ENCODE assay signal across 20 cellular contexts in genomic region chr12:109443794-109444193, GRCh38. TPM values are rescaled to one million over a fixed set of nuclear protein-coding genes. Genes with fewer than 3 reads are reported as not detected.
DNase-seq lines count a peak whose midpoint lies in the region; ATAC-seq and TF ChIP-seq lines count a peak whose summit lies in the region.
"Had no signal": no experiment of that assay in that cellular context is flagged by ENCODE, and none has a peak within 500 bp of the region (broad histone marks: within the 10 kb centered on the region; RNA-seq: fewer than 3 reads in every experiment).

No MANE protein-coding gene starts in this region.

- no peak for TF ChIP-seq CTCF in smooth muscle cell (IDR thresholded peaks at IDR 0.05; ENCODE audit: borderline replicate concordance, insufficient read depth, poor library complexity, severe bottlenecking)

- H3K9me3 ChIP-seq in adipocyte (ENCODE audit: control insufficient read depth, low read length) = no peaks in the 10 kb centered on the region
- H3K9me3 ChIP-seq in right cardiac atrium (ENCODE audit: control insufficient read depth, low read length) = no peaks in the 10 kb centered on the region
- H3K9me3 ChIP-seq in smooth muscle cell (replicated peaks; ENCODE audit: low read depth) = no peaks in the 10 kb centered on the region
- H3K9me3 ChIP-seq: SK-N-SH had no signal

- ATAC-seq in right cardiac atrium = peak; percentile 70 to 80
- ATAC-seq in GM21360 (IDR thresholded peaks at IDR 0.05; ENCODE audit: unreplicated experiment) = no peak
- ATAC-seq: GM23338 had no signal

- H2AFZ ChIP-seq in smooth muscle cell (ENCODE audit: low read depth) = no peak overlapping the region
- H2AFZ ChIP-seq: GM23338 had no signal

- no peak overlapping the region for H3K4me2 ChIP-seq in smooth muscle cell
- H3K4me2 ChIP-seq: GM23338, SK-N-SH had no signal

- WGBS in right cardiac atrium = 65% methylated on average over 5 of the region's 5 CpGs
- 98% methylated on average over 5 of the region's 5 CpGs for WGBS in smooth muscle cell (ENCODE audit: low lambda C conversion rate)

- intact Hi-C loops in right cardiac atrium (cut with DNase I) = no loop called here

- H3F3A ChIP-seq in smooth muscle cell (ENCODE audit: low read depth) = peaks cover 5% of the 10 kb centered on the region

- H3K4me3 ChIP-seq in adipocyte (ENCODE audit: low read length) = no peak overlapping the region
- no peak overlapping the region for H3K4me3 ChIP-seq in right cardiac atrium (ENCODE audit: low read length)
- no peak overlapping the region for H3K4me3 ChIP-seq in smooth muscle cell
- H3K4me3 ChIP-seq: coronary artery, GM23338 had no signal

- H3K27ac ChIP-seq in right cardiac atrium (ENCODE audit: low read length) (peak overlapping the region; percentile 9), smooth muscle cell (ENCODE audit: low read depth) (peak overlapping the region; percentile 15)
- H3K27ac ChIP-seq: epithelial cell of prostate had no signal

- DNase-seq in NCI-H1105 treated with DMSO at 0.1 percent for 48 hours (lab: John Stamatoyannopoulos, UW) (peak; percentile 42), adipocyte (ENCODE audit: low read depth) (peak; percentile 29), right cardiac atrium (no peak), smooth muscle cell (lab: John Stamatoyannopoulos, UW; ENCODE audit: unreplicated experiment) (no peak), amygdala (lab: John Stamatoyannopoulos, UW) (no peak), NCI-H2196 (lab: John Stamatoyannopoulos, UW; ENCODE audit: unreplicated experiment) (no peak)
- DNase-seq: activated CD4-positive, alpha-beta T cell treated with anti-CD3 and anti-CD28 coated beads for 4 hours; activated CD8-positive, alpha-beta memory T cell treated with anti-CD3 and anti-CD28 coated beads, Interleukin-2, amount 50 U/mL, for 48 hours; activated naive CD4-positive, alpha-beta T cell; mammary epithelial cell; MM.1S; NCI-H187; NCI-H526 treated with DMSO at 0.1 percent for 48 hours; retina; SK-N-SH; stimulated activated CD4-positive, alpha-beta T cell treated with anti-CD3 and anti-CD28 coated beads, Interleukin-1b, Interleukin-23, amount 100 ng/mL, for 48 hours had no signal

- peaks cover 17% of the 10 kb centered on the region for H4K20me1 ChIP-seq in smooth muscle cell (ENCODE audit: low read depth)

- H3K79me2 ChIP-seq in smooth muscle cell (ENCODE audit: low read depth) = peaks cover 9% of the 10 kb centered on the region

- H3K27me3 ChIP-seq in adipocyte (replicated peaks; ENCODE audit: control insufficient read depth, insufficient read depth, low read length) (no peaks in the 10 kb centered on the region), right cardiac atrium (ENCODE audit: control insufficient read depth, insufficient read depth) (no peaks in the 10 kb centered on the region), smooth muscle cell (ENCODE audit: low read depth) (no peaks in the 10 kb centered on the region)

- peaks cover 19% of the 10 kb centered on the region for H3K36me3 ChIP-seq in adipocyte (ENCODE audit: control insufficient read depth, insufficient read depth, low read length, severe bottlenecking)
- no peaks in the 10 kb centered on the region for H3K36me3 ChIP-seq in smooth muscle cell (ENCODE audit: low read depth)

- H3K4me1 ChIP-seq in adipocyte (ENCODE audit: control insufficient read depth, insufficient read depth, low read length) (peaks cover 68% of the 10 kb centered on the region), right cardiac atrium (ENCODE audit: control insufficient read depth, insufficient read depth, low read length) (peaks cover 4% of the 10 kb centered on the region), smooth muscle cell (ENCODE audit: low read depth) (no peaks in the 10 kb centered on the region)

- H3K9ac ChIP-seq in adipocyte (ENCODE audit: low read length) (peak overlapping the region; percentile 39), smooth muscle cell (ENCODE audit: low read depth) (no peak overlapping the region)
- H3K9ac ChIP-seq: SK-N-SH had no signal

RNA-seq across cellular contexts. Expression of gene KCTD10, which starts 33.3 kb away (rescaled TPM):
- total RNA-seq in right cardiac atrium = 10 to 100 TPM; 28.3 to 76.9 (median 32.9) TPM
- 16.5 TPM for polyA plus RNA-seq in right cardiac atrium
- 89.7 and 111 TPM in 2 replicates for total RNA-seq in smooth muscle cell
- polyA plus RNA-seq in smooth muscle cell = 63.7 and 79.6 TPM in 2 replicates

RNA-seq across cellular contexts. Expression of gene UBE3B, which starts 33.6 kb away (rescaled TPM):
- total RNA-seq in right cardiac atrium = 10 to 100 TPM; 39.9 to 53.2 (median 46.8) TPM
- 22.6 TPM for polyA plus RNA-seq in right cardiac atrium
- total RNA-seq in smooth muscle cell = 45.5 and 62.9 TPM in 2 replicates
- 21.8 and 24.2 TPM in 2 replicates for polyA plus RNA-seq in smooth muscle cell

Comparison
In these comparisons a context has a peak if more than half of its experiments do, and no peak if none do; other contexts are left out.
1. DNase-seq: peak in NCI-H1105 treated with DMSO at 0.1 percent for 48 hours (single experiment) and adipocyte (single experiment); none in right cardiac atrium (0 of 3), smooth muscle cell (single experiment), amygdala (0 of 56) and NCI-H2196 (single experiment).